In the genomic region with DNA sequence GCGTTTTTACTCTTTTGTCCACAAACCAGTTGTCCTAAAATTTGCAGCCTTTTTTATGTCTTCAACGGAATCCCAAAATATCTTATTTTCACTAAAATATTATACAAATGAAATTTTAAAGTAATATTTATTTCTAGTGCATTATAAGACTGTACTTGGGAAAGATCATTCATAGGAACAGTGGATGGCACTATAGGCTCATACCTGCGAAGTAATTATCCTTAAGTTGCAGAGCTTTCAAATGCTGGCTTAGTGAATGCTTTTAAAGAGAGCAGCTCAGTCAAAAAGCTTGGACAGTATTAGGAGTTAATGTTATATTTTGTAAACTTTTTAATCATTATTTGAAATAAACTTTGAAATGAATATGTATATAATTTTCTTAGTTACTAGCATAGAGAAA, we compare ENCODE assay signal across 12 cellular contexts.
DNase-seq lines count a peak whose midpoint lies in the region; ATAC-seq, FAIRE-seq and TF ChIP-seq lines count a peak whose summit lies in the region.
"Had no signal": no experiment of that assay in that cellular context is flagged by ENCODE, and none has a peak within 500 bp of the region (broad histone marks: within the 10 kb centered on the region; RNA-seq: fewer than 3 reads in every experiment).

No MANE protein-coding gene starts in this region.

- peak; percentile 6 for FAIRE-seq in frontal cortex (lab: Jason Lieb, UNC)

- TF ChIP-seq CTCF in left ventricle myocardium inferior (IDR thresholded peaks at IDR 0.05; ENCODE audit: borderline replicate concordance) = peak; percentile 57
- TF ChIP-seq CTCF in WERI-Rb-1 (IDR thresholded peaks at IDR 0.05; ENCODE audit: low read depth, low read length) = peak; percentile 39
- no peak for TF ChIP-seq CTCF in Calu3 (IDR thresholded peaks at IDR 0.05; ENCODE audit: unreplicated experiment)

- no peak for ATAC-seq in right cardiac atrium
- no peak for ATAC-seq in HG03196 (IDR thresholded peaks at IDR 0.05; ENCODE audit: unreplicated experiment)
- no peak for ATAC-seq in HG03039 (IDR thresholded peaks at IDR 0.05; ENCODE audit: unreplicated experiment)

- H3K9me3 Mint-ChIP-seq in Calu3 (ENCODE audit: low read depth, unreplicated experiment) = no peaks in the 10 kb centered on the region
- H3K9me3 Mint-ChIP-seq: activated naive CD4-positive, alpha-beta T cell treated with anti-CD3 and anti-CD28 coated beads, Interleukin-2, amount 50 U/mL, for 24 hours had no signal

- H3K36me3 Mint-ChIP-seq in Calu3 (ENCODE audit: insufficient read depth, unreplicated experiment) = no peaks in the 10 kb centered on the region

- no TSS peak for BruUV-seq in Calu3 (replicated peaks; lab: Mats Ljungman, UMichigan)

- 91% methylated on average over 3 of the region's 3 CpGs for WGBS in right cardiac atrium

- H3K4me1 Mint-ChIP-seq in Calu3 (ENCODE audit: low read depth, unreplicated experiment) = no peaks in the 10 kb centered on the region
- H3K4me1 Mint-ChIP-seq: activated naive CD4-positive, alpha-beta T cell treated with anti-CD3 and anti-CD28 coated beads, Interleukin-2, amount 50 U/mL, for 24 hours had no signal

- H3K27ac Mint-ChIP-seq in Calu3 (ENCODE audit: unreplicated experiment) = no peak overlapping the region
- H3K27ac Mint-ChIP-seq: activated naive CD4-positive, alpha-beta T cell treated with anti-CD3 and anti-CD28 coated beads, Interleukin-2, amount 50 U/mL, for 24 hours had no signal

- no peaks in the 10 kb centered on the region for H3K36me3 ChIP-seq in left ventricle myocardium inferior
- peaks cover 3% of the 10 kb centered on the region for H3K36me3 ChIP-seq in WERI-Rb-1

- no peak for DNase-seq in left ventricle myocardium inferior
- no peak for DNase-seq in right cardiac atrium
- no peak for DNase-seq in WERI-Rb-1
- no peak for DNase-seq in frontal cortex (ENCODE audit: low spot score in 2 of 2)
- DNase-seq in Calu3 = no peak
- no peak for DNase-seq in mucosa of gallbladder (ENCODE audit: low spot score)
- DNase-seq: activated CD4-positive, alpha-beta T cell treated with anti-CD3 and anti-CD28 coated beads, Interleukin-2, amount 50 U/mL, for 48 hours; left cardiac atrium had no signal

- H3K27ac ChIP-seq in left ventricle myocardium inferior (replicated peaks) (no peak overlapping the region), right cardiac atrium (ENCODE audit: low read length) (no peak overlapping the region), WERI-Rb-1 (peak overlapping the region; percentile 5; the same call in 1 of the 2 replicates)
- H3K27ac ChIP-seq: parathyroid adenoma had no signal

- no peaks in the 10 kb centered on the region for H3K27me3 Mint-ChIP-seq in Calu3 (ENCODE audit: unreplicated experiment)
- H3K27me3 Mint-ChIP-seq: activated naive CD4-positive, alpha-beta T cell treated with anti-CD3 and anti-CD28 coated beads, Interleukin-2, amount 50 U/mL, for 24 hours had no signal

- CTCF ChIA-PET in Calu3 (lab: Charles Lee) = interaction anchor here (0.6 to 1.5 kb wide), 2 partner anchors 84 to 799 kb away, joined by 3 to 6 read pairs; no protein-coding TSS in a partner anchor

- H3K27me3 ChIP-seq in left ventricle myocardium inferior (ENCODE audit: low read depth) = no peaks in the 10 kb centered on the region
- no peaks in the 10 kb centered on the region for H3K27me3 ChIP-seq in right cardiac atrium (ENCODE audit: control insufficient read depth, insufficient read depth)
- H3K27me3 ChIP-seq in WERI-Rb-1 (ENCODE audit: insufficient read depth, low read depth, severe bottlenecking) = no peaks in the 10 kb centered on the region

- H3K9me3 ChIP-seq in left ventricle myocardium inferior (replicated peaks) (no peaks in the 10 kb centered on the region), right cardiac atrium (ENCODE audit: control insufficient read depth, low read length) (no peaks in the 10 kb centered on the region), WERI-Rb-1 (ENCODE audit: severe bottlenecking) (no peaks in the 10 kb centered on the region)

- intact Hi-C loops in left ventricle myocardium inferior (cut with micrococcal nuclease) = no loop called here
- intact Hi-C loops in right cardiac atrium (cut with DNase I) = loop anchor here in 1 of 4 donors (10.0 kb wide), 1 partner anchor 796 kb away; no protein-coding TSS in a partner anchor
- intact Hi-C loops in Calu3 (cut with micrococcal nuclease; ENCODE audit: unreplicated experiment) = no loop called here

- no peak overlapping the region for H3K4me3 Mint-ChIP-seq in Calu3 (ENCODE audit: low read depth, unreplicated experiment)
- H3K4me3 Mint-ChIP-seq: activated naive CD4-positive, alpha-beta T cell treated with anti-CD3 and anti-CD28 coated beads, Interleukin-2, amount 50 U/mL, for 24 hours had no signal

- no peak overlapping the region for H3K4me3 ChIP-seq in left ventricle myocardium inferior
- no peak overlapping the region for H3K4me3 ChIP-seq in right cardiac atrium (ENCODE audit: low read length)
- no peak overlapping the region for H3K4me3 ChIP-seq in WERI-Rb-1 (ENCODE audit: low read depth, low read length)

- H3K4me1 ChIP-seq in left ventricle myocardium inferior = peaks cover 6% of the 10 kb centered on the region
- H3K4me1 ChIP-seq in right cardiac atrium (ENCODE audit: control insufficient read depth, insufficient read depth, low read length) = no peaks in the 10 kb centered on the region
